In genomic region chr7:81206217-81206616, GRCh38 we compare ENCODE assay signal across 4 cellular contexts.
"Had no signal": no experiment of that assay in that cellular context is flagged by ENCODE, and none has a peak within 500 bp of the region (broad histone marks: within the 10 kb centered on the region; RNA-seq: fewer than 3 reads in every experiment).

No MANE protein-coding gene starts in this region.

- H3K4me3 Mint-ChIP-seq: GM23338, H9 had no signal

- H3K4me1 Mint-ChIP-seq: GM23338, H9 had no signal

- H3K4me3 ChIP-seq: GM23338 had no signal

- H3K27ac Mint-ChIP-seq: GM23338, H9 had no signal

- DNase-seq: H9, HCEC 1CT, IMR-90 had no signal

- ATAC-seq: GM23338 had no signal

- H2AFZ ChIP-seq: GM23338 had no signal

- H3K9me3 Mint-ChIP-seq: GM23338, H9 had no signal

- H3K4me2 ChIP-seq: GM23338 had no signal
